ENCODE assay signal across 13 cellular contexts in genomic region chr11:362642-363442, GRCh38. TPM values are rescaled to one million over a fixed set of nuclear protein-coding genes. Genes with fewer than 3 reads are reported as not detected.
"Had no signal": no experiment of that assay in that cellular context is flagged by ENCODE, and none has a peak within 500 bp of the region (broad histone marks: within the 10 kb centered on the region; RNA-seq: fewer than 3 reads in every experiment).

No MANE protein-coding gene starts in this region.

- H3K36me3 ChIP-seq: heart right ventricle, neural progenitor cell, uterus had no signal

- DNase-seq: activated CD4-positive, alpha-beta T cell treated with anti-CD3 and anti-CD28 coated beads, Interleukin-2, amount 50 U/mL, for 1 hour; activated gamma-delta T cell; cortex of kidney; effector CD8-positive, alpha-beta T cell; heart right ventricle; mesendoderm; small intestine; T-helper 1 cell had no signal

- H3K27ac ChIP-seq: heart right ventricle, neural progenitor cell, uterus had no signal

- H3K27me3 ChIP-seq: neural progenitor cell had no signal

- H3K9me3 ChIP-seq: uterus had no signal

- ATAC-seq: heart right ventricle, left lobe of liver, WTC11 had no signal

- H3K27ac Mint-ChIP-seq: neural progenitor cell, WTC11 had no signal

- H2AFZ ChIP-seq: neural progenitor cell had no signal

- H3K4me3 ChIP-seq: heart right ventricle, neural progenitor cell, uterus had no signal

- H3K4me2 ChIP-seq: neural progenitor cell had no signal

- H3K4me3 Mint-ChIP-seq: neural progenitor cell, WTC11 had no signal

- H3K4me1 ChIP-seq: heart right ventricle, neural progenitor cell, uterus had no signal

RNA-seq across cellular contexts. Expression of gene PKP3, which starts 31.2 kb away (rescaled TPM):
- total RNA-seq: frontal cortex had no signal
